In genomic region chr5:141439411-141440141, GRCh38 we compare ENCODE assay signal across 28 cellular contexts. TPM values are rescaled to one million over a fixed set of nuclear protein-coding genes. Genes with fewer than 3 reads are reported as not detected.
DNase-seq lines count a peak whose midpoint lies in the region; ATAC-seq and TF ChIP-seq lines count a peak whose summit lies in the region.
"Had no signal": no experiment of that assay in that cellular context is flagged by ENCODE, and none has a peak within 500 bp of the region (broad histone marks: within the 10 kb centered on the region; RNA-seq: fewer than 3 reads in every experiment).

No MANE protein-coding gene starts in this region.

- DNase-seq in Ammon's horn (ENCODE audit: low spot score) (peak; percentile 13), HFFc6 (peak; percentile 39), WTC11 (ENCODE audit: low spot score) (no peak), myocyte (ENCODE audit: low read depth) (peak; percentile 26), HCEC 1CT (no peak), WERI-Rb-1 (no peak), ascending aorta (ENCODE audit: low spot score in 2 of 2) (no peak)
- DNase-seq in activated CD4-positive, alpha-beta T cell treated with anti-CD3 and anti-CD28 coated beads, Interleukin-2, amount 50 U/mL, for 4 hours, result no peak
- DNase-seq: activated CD4-positive, alpha-beta T cell treated with anti-CD3 and anti-CD28 coated beads for 1 hour; activated CD8-positive, alpha-beta memory T cell treated with anti-CD3 and anti-CD28 coated beads, Interleukin-2, amount 50 U/mL, for 48 hours; activated CD8-positive, alpha-beta T cell treated with anti-CD3 and anti-CD28 coated beads for 36 hours; activated naive CD4-positive, alpha-beta T cell treated with anti-CD3 and anti-CD28 coated beads for 36 hours; DMS 273 treated with DMSO at 0.1 percent for 48 hours; dorsolateral prefrontal cortex; EL; H9; hypothalamus; Kasumi-1; left lung; mesendoderm; NCI-H146; RPMI8226; stimulated activated CD4-positive, alpha-beta T cell treated with anti-CD3 and anti-CD28 coated beads, Interleukin-2, amount 100 ng/mL, for 24 hours; stimulated activated naive CD8-positive, alpha-beta T cell treated with anti-CD3 and anti-CD28 coated beads, Interleukin-15, amount 100 ng/mL, for 72 hours had no signal

- peak; percentile 27; the same call in 1 of the 2 replicates for TF ChIP-seq CTCF in HFFc6 (IDR thresholded peaks at IDR 0.05)
- no peak for TF ChIP-seq CTCF in WTC11 (IDR thresholded peaks at IDR 0.05)
- TF ChIP-seq CTCF in WERI-Rb-1 (IDR thresholded peaks at IDR 0.05; ENCODE audit: low read depth, low read length), result no peak
- no peak for TF ChIP-seq CTCF in ascending aorta (IDR thresholded peaks at IDR 0.05)

- H3K27me3 Mint-ChIP-seq in HFFc6 (ENCODE audit: insufficient read depth) (no peaks in the 10 kb centered on the region), WTC11 (ENCODE audit: low read depth) (no peaks in the 10 kb centered on the region)

- H3K4me1 ChIP-seq in ascending aorta, result no peaks in the 10 kb centered on the region
- H3K4me1 ChIP-seq: BLaER1, left lung, vagina had no signal

- H3K9me3 Mint-ChIP-seq in HFFc6 (peaks cover 4% of the 10 kb centered on the region), WTC11 (peaks cover 19% of the 10 kb centered on the region)
- H3K9me3 Mint-ChIP-seq: T-helper 1 cell treated with Interleukin-12 subunit alpha and Interleukin-12 subunit beta and Interleukin-4 antibody, amounts not matched to agents 30 μg/mL and 1 μg/mL, for 36 hours had no signal

- CTCF ChIA-PET in WTC11 (lab: Charles Lee), result interaction anchor here (0.6 to 2.5 kb wide), 11 partner anchors 9 to 1121 kb away, joined by 3 to 15 read pairs (median 4); partner anchors contain the start of genes PCDHGA10, PCDHGA12, PCDHGB7 and PCDHGC3

- H3K4me1 Mint-ChIP-seq in HFFc6 (ENCODE audit: low read depth), result peaks cover 46% of the 10 kb centered on the region
- H3K4me1 Mint-ChIP-seq in WTC11, result peaks cover 10% of the 10 kb centered on the region
- H3K4me1 Mint-ChIP-seq: brain; stimulated activated naive CD8-positive, alpha-beta T cell treated with anti-CD3 and anti-CD28 coated beads, Interleukin-15, amount 100 ng/mL, for 72 hours had no signal

- POLR2A ChIA-PET in WTC11 (lab: Charles Lee), result no interaction called here

- H3K4me3 Mint-ChIP-seq in HFFc6, result no peak overlapping the region
- H3K4me3 Mint-ChIP-seq in WTC11, result no peak overlapping the region
- H3K4me3 Mint-ChIP-seq: activated CD8-positive, alpha-beta T cell treated with anti-CD3 and anti-CD28 coated beads for 36 hours; activated naive CD4-positive, alpha-beta T cell treated with anti-CD3 and anti-CD28 coated beads for 36 hours; brain; H9; stimulated activated naive CD8-positive, alpha-beta T cell treated with anti-CD3 and anti-CD28 coated beads, Interleukin-15, amount 100 ng/mL, for 72 hours; T-helper 1 cell treated with Interleukin-12 subunit alpha and Interleukin-12 subunit beta and Interleukin-4 antibody, amounts not matched to agents 30 μg/mL and 1 μg/mL, for 36 hours had no signal

- H3K36me3 Mint-ChIP-seq in HFFc6 (ENCODE audit: low read depth) (peaks cover 27% of the 10 kb centered on the region), WTC11 (peaks cover 15% of the 10 kb centered on the region; the same call in 1 of the 2 replicates)

- no peak overlapping the region for H3K4me3 ChIP-seq in WERI-Rb-1 (ENCODE audit: low read depth, low read length)
- H3K4me3 ChIP-seq in ascending aorta, result no peak overlapping the region
- H3K4me3 ChIP-seq: BLaER1, dorsolateral prefrontal cortex, left lung, vagina had no signal

- intact Hi-C loops in ascending aorta (cut with DNase I), result no loop called here

- H3K36me3 ChIP-seq in WERI-Rb-1 (no peaks in the 10 kb centered on the region), ascending aorta (peaks cover 0 to 3% of the 10 kb centered on the region in 2 donors)
- H3K36me3 ChIP-seq: left lung had no signal

- H3K27ac ChIP-seq in WERI-Rb-1 (no peak overlapping the region), ascending aorta (no peak overlapping the region)
- H3K27ac ChIP-seq: BLaER1, dorsolateral prefrontal cortex, left lung, vagina had no signal

- H3K27me3 ChIP-seq in WERI-Rb-1 (ENCODE audit: insufficient read depth, low read depth, severe bottlenecking) (no peaks in the 10 kb centered on the region), ascending aorta (no peaks in the 10 kb centered on the region)
- H3K27me3 ChIP-seq: BLaER1, dorsolateral prefrontal cortex, left lung, vagina had no signal

- peak; percentile 76 for ATAC-seq in WTC11
- ATAC-seq: activated CD8-positive, alpha-beta T cell treated with anti-CD3 and anti-CD28 coated beads for 36 hours; left lung; stimulated activated naive CD8-positive, alpha-beta T cell treated with anti-CD3 and anti-CD28 coated beads, Interleukin-15, amount 100 ng/mL, for 72 hours had no signal

- H3K9me3 ChIP-seq in WERI-Rb-1 (ENCODE audit: severe bottlenecking) (no peaks in the 10 kb centered on the region), ascending aorta (peaks cover 75 to 97% of the 10 kb centered on the region in 2 donors)

- peak overlapping the region; percentile 31; the same call in 1 of the 2 replicates for H3K27ac Mint-ChIP-seq in HFFc6
- no peak overlapping the region; the same call in 1 of the 2 replicates for H3K27ac Mint-ChIP-seq in WTC11
- H3K27ac Mint-ChIP-seq: activated CD8-positive, alpha-beta T cell treated with anti-CD3 and anti-CD28 coated beads for 36 hours; activated naive CD4-positive, alpha-beta T cell treated with anti-CD3 and anti-CD28 coated beads for 36 hours; brain; H9; stimulated activated naive CD8-positive, alpha-beta T cell treated with anti-CD3 and anti-CD28 coated beads, Interleukin-15, amount 100 ng/mL, for 72 hours; T-helper 1 cell treated with Interleukin-12 subunit alpha and Interleukin-12 subunit beta and Interleukin-4 antibody, amounts not matched to agents 30 μg/mL and 1 μg/mL, for 36 hours had no signal

TF ChIP-seq in WTC11, 78 proteins besides CTCF, POLR2A, EP300 and RAD21 (continues in another document):
- TF ChIP-seq, protein P1, sequence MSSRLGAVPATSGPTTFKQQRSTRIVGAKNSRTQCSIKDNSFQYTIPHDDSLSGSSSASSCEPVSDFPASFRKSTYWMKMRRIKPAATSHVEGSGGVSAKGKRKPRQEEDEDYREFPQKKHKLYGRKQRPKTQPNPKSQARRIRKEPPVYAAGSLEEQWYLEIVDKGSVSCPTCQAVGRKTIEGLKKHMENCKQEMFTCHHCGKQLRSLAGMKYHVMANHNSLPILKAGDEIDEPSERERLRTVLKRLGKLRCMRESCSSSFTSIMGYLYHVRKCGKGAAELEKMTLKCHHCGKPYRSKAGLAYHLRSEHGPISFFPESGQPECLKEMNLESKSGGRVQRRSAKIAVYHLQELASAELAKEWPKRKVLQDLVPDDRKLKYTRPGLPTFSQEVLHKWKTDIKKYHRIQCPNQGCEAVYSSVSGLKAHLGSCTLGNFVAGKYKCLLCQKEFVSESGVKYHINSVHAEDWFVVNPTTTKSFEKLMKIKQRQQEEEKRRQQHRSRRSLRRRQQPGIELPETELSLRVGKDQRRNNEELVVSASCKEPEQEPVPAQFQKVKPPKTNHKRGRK (CRISPR knock-in tag; IDR thresholded peaks at IDR 0.05; ENCODE audit: borderline replicate concordance), result no peak
- TF ChIP-seq, protein P2, sequence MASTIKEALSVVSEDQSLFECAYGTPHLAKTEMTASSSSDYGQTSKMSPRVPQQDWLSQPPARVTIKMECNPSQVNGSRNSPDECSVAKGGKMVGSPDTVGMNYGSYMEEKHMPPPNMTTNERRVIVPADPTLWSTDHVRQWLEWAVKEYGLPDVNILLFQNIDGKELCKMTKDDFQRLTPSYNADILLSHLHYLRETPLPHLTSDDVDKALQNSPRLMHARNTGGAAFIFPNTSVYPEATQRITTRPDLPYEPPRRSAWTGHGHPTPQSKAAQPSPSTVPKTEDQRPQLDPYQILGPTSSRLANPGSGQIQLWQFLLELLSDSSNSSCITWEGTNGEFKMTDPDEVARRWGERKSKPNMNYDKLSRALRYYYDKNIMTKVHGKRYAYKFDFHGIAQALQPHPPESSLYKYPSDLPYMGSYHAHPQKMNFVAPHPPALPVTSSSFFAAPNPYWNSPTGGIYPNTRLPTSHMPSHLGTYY (CRISPR knock-in tag; IDR thresholded peaks at IDR 0.05), result no peak
- no peak for TF ChIP-seq HMGXB4 (CRISPR knock-in tag; IDR thresholded peaks at IDR 0.05)

RNA-seq across cellular contexts. Expression of gene PCDHGA12, which starts 9.3 kb away (rescaled TPM):
- total RNA-seq in HFFc6 (2021; fragmentation: NEBNext Ultra II Directional; extraction: Animal tissue kit (Norgen Biotek cat#: 25700)), result 10 to 100 TPM in 4 of 6 experiments, 1 to 10 TPM in 2; 8.8 to 21.0 (median 18.9) TPM
- total RNA-seq in WTC11 (2021), result 1.6 to 2.1 TPM (median 1.9 TPM) in 3 replicates
- total RNA-seq in myocyte, result 4.3 and 4.6 TPM in 2 replicates
- 5.5 TPM for polyA plus RNA-seq in myocyte (2012)
- total RNA-seq in ascending aorta, result 18.5 TPM
- total RNA-seq: activated CD8-positive, alpha-beta T cell treated with anti-CD3 and anti-CD28 coated beads for 36 hours; activated naive CD4-positive, alpha-beta T cell treated with anti-CD3 and anti-CD28 coated beads for 36 hours had no signal

RNA-seq across cellular contexts. Expression of gene PCDHGA11, which starts 18.7 kb away (rescaled TPM):
- total RNA-seq in HFFc6 (2021; fragmentation: NEBNext Ultra II Directional; extraction: Animal tissue kit (Norgen Biotek cat#: 25700)), result 10 to 100 TPM in 3 of 6 experiments, 1 to 10 TPM in 3; 2.3 to 11.4 (median 9.8) TPM
- total RNA-seq in WTC11 (2021) (7.0 to 8.4 TPM (median 7.1 TPM) in 3 replicates), myocyte (2.0 and 2.1 TPM in 2 replicates), ascending aorta (5.3 TPM)
- 0.33 TPM for polyA plus RNA-seq in myocyte (2012)
- total RNA-seq: activated CD8-positive, alpha-beta T cell treated with anti-CD3 and anti-CD28 coated beads for 36 hours had no signal

RNA-seq across cellular contexts. Expression of gene PCDHGB7, which starts 22.1 kb away (rescaled TPM):
- total RNA-seq in HFFc6 (2021; fragmentation: NEBNext Ultra II Directional; extraction: Animal tissue kit (Norgen Biotek cat#: 25700)), result 10 to 100 TPM in 2 of 6 experiments, 1 to 10 TPM in 4; 5.8 to 21.7 (median 6.8) TPM
- 10.5 to 11.2 TPM (median 10.7 TPM) in 3 replicates for total RNA-seq in WTC11 (2021)
- total RNA-seq in myocyte, result 1.4 and 3.4 TPM in 2 replicates
- polyA plus RNA-seq in myocyte (2012), result 0.78 TPM
- 10.2 TPM for total RNA-seq in ascending aorta
- total RNA-seq: activated CD8-positive, alpha-beta T cell treated with anti-CD3 and anti-CD28 coated beads for 36 hours; activated naive CD4-positive, alpha-beta T cell treated with anti-CD3 and anti-CD28 coated beads for 36 hours had no signal

RNA-seq across cellular contexts. Expression of gene PCDHGA10, which starts 26.8 kb away (rescaled TPM):
- total RNA-seq in HFFc6 (2021; fragmentation: NEBNext Ultra II Directional; extraction: Animal tissue kit (Norgen Biotek cat#: 25700)), result 1 to 10 TPM in 1 of 6 experiments, under 1 TPM in 5; 0.61 to 1.3 (median 0.78) TPM
- total RNA-seq in WTC11 (2021), result 10.7 to 11.9 TPM (median 11.0 TPM) in 3 replicates
- 32.1 and 35.7 TPM in 2 replicates for total RNA-seq in myocyte
- 23.4 TPM for polyA plus RNA-seq in myocyte (2012)
- total RNA-seq in ascending aorta, result 4.4 TPM
- total RNA-seq: activated CD8-positive, alpha-beta T cell treated with anti-CD3 and anti-CD28 coated beads for 36 hours had no signal

RNA-seq across cellular contexts. Expression of gene PCDHGB6, which starts 31.8 kb away (rescaled TPM):
- 1 to 10 TPM in 4 of 6 experiments, under 1 TPM in 2; 0.79 to 1.4 (median 1.1) TPM for total RNA-seq in HFFc6 (2021; fragmentation: NEBNext Ultra II Directional; extraction: Animal tissue kit (Norgen Biotek cat#: 25700))
- 6.0 to 6.7 TPM (median 6.1 TPM) in 3 replicates for total RNA-seq in WTC11 (2021)
- 0.78 and 0.96 TPM in 2 replicates for total RNA-seq in myocyte
- 0.40 TPM for polyA plus RNA-seq in myocyte (2012)
- total RNA-seq in ascending aorta, result 3.9 TPM

Comparison
In these comparisons a context has a peak if more than half of its experiments do, and no peak if none do; other contexts are left out.
1. DNase-seq: peak in Ammon's horn (single experiment), HFFc6 (single experiment) and myocyte (single experiment); none in WTC11 (single experiment), activated CD4-positive, alpha-beta T cell treated with anti-CD3 and anti-CD28 coated beads, Interleukin-2, amount 50 U/mL, for 4 hours (0 of 2), HCEC 1CT (single experiment), WERI-Rb-1 (single experiment) and ascending aorta (0 of 2).